ENCODE assay signal across 1 cellular context in the genomic region with DNA sequence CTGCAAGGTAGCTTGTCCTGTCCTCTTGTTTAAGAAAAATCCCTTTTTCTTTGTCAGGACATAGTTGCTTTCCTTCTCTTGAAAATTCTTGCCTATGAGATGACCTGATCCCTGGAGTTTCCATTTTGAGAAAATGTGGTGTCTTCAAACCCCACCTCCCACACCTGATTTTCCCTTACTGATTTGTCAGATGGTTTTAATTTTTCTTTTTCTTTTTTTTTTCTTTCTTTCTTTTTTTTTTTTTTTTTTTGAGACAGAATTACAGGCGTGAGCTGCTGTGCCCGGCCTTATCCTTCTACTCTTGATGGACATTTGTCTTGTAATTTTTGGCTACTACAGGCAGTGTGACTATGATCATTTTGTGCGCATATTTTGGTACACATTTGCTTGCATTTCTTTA.
TF ChIP-seq lines count a peak whose summit lies in the region.

No MANE protein-coding gene starts in this region.

TF ChIP-seq in liver, 16 proteins besides CTCF, POLR2A, EP300 and RAD21 (continued from another document):
- TF ChIP-seq, protein P1, sequence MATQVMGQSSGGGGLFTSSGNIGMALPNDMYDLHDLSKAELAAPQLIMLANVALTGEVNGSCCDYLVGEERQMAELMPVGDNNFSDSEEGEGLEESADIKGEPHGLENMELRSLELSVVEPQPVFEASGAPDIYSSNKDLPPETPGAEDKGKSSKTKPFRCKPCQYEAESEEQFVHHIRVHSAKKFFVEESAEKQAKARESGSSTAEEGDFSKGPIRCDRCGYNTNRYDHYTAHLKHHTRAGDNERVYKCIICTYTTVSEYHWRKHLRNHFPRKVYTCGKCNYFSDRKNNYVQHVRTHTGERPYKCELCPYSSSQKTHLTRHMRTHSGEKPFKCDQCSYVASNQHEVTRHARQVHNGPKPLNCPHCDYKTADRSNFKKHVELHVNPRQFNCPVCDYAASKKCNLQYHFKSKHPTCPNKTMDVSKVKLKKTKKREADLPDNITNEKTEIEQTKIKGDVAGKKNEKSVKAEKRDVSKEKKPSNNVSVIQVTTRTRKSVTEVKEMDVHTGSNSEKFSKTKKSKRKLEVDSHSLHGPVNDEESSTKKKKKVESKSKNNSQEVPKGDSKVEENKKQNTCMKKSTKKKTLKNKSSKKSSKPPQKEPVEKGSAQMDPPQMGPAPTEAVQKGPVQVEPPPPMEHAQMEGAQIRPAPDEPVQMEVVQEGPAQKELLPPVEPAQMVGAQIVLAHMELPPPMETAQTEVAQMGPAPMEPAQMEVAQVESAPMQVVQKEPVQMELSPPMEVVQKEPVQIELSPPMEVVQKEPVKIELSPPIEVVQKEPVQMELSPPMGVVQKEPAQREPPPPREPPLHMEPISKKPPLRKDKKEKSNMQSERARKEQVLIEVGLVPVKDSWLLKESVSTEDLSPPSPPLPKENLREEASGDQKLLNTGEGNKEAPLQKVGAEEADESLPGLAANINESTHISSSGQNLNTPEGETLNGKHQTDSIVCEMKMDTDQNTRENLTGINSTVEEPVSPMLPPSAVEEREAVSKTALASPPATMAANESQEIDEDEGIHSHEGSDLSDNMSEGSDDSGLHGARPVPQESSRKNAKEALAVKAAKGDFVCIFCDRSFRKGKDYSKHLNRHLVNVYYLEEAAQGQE (IDR thresholded peaks at IDR 0.05) = no peak
- TF ChIP-seq FOXA1 (IDR thresholded peaks at IDR 0.05) (no peak), YY1 (IDR thresholded peaks at IDR 0.05) (no peak)
